Comparison of ENCODE assay signal across 31 cellular contexts in the genomic region with DNA sequence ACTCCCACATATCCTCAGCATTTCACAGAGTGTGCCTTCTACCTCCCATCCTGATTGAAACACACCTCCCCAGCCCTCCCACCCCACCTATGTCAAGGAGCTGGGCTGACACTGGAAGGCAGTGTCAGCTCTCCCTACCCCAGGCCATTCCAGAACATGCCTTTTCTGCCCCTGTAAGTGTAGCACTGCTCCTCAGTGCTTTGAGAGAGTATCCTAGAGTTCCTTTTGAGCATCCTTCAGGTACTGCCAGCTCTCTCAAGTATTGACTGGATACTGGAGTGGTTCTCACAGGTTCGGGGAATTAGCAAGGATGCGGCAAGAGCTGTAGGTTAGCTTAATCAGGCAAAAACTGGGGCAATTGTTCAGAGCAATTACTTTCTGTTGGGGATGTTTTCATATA. TPM values are rescaled to one million over a fixed set of nuclear protein-coding genes. Genes with fewer than 3 reads are reported as not detected.
"Had no signal": no experiment of that assay in that cellular context is flagged by ENCODE, and none has a peak within 500 bp of the region (broad histone marks: within the 10 kb centered on the region; RNA-seq: fewer than 3 reads in every experiment).

No MANE protein-coding gene starts in this region.

- H3K27ac ChIP-seq: neutrophil, psoas muscle, spleen had no signal

- DNase-seq: activated CD4-positive, alpha-beta memory T cell treated with anti-CD3 and anti-CD28 coated beads, Interleukin-2, amount 10 ng/mL, durations not matched to agents 7 days and 5 days; activated CD4-positive, alpha-beta T cell treated with anti-CD3 and anti-CD28 coated beads for 1 hour; activated CD4-positive, alpha-beta T cell treated with anti-CD3 and anti-CD28 coated beads, Interleukin-2, amount 10 ng/mL, durations not matched to agents 7 days and 5 days; activated CD8-positive, alpha-beta memory T cell treated with anti-CD3 and anti-CD28 coated beads, Interleukin-2, amount 50 U/mL, for 48 hours; activated gamma-delta T cell treated with Interleukin-2 at 50 U/mL for 16 hours; activated naive CD4-positive, alpha-beta T cell treated with anti-CD3 and anti-CD28 coated beads, Interleukin-2, amount 50 U/mL, for 16 hours; activated T-cell treated with anti-CD3 and anti-CD28 coated beads, Interleukin-2, amount 50 U/mL, for 4 hours; amygdala; central memory CD4-positive, alpha-beta T cell; foreskin fibroblast; head of caudate nucleus; hypothalamus; immature natural killer cell; kidney; left colon; mucosa of descending colon; nephron progenitor cell; psoas muscle; right cardiac atrium; spleen; stimulated activated naive CD4-positive, alpha-beta T cell treated with Interleukin-2 at 50 U/mL for 16 hours; T-helper 2 cell had no signal

- ATAC-seq: activated T-cell treated with anti-CD3 and anti-CD28 coated beads, Interleukin-2, amount 50 U/mL, for 4 hours; activated T-helper 17 cell treated with anti-CD3 and anti-CD28 coated beads, Interleukin-2, amount 50 U/mL, for 72 hours; psoas muscle; right cardiac atrium; WTC11 had no signal

- H3K4me1 ChIP-seq: psoas muscle, spleen had no signal

- FAIRE-seq: endothelial cell of umbilical vein, kidney had no signal

- H3K9me3 ChIP-seq: mucosa of descending colon, neutrophil, psoas muscle, spleen had no signal

- H3K4me3 ChIP-seq: breast epithelium, mucosa of descending colon, psoas muscle, spleen had no signal

- H3K36me3 ChIP-seq: breast epithelium, neutrophil, spleen had no signal

- H3K27me3 ChIP-seq: breast epithelium, spleen had no signal

RNA-seq across cellular contexts. Expression of a gene that starts 21.8 kb away (rescaled TPM):
- total RNA-seq: activated CD4-positive, alpha-beta T cell treated with anti-CD3 and anti-CD28 coated beads, Interleukin-2, amount 10 ng/mL, durations not matched to agents 7 days and 5 days; activated T-helper 17 cell treated with anti-CD3 and anti-CD28 coated beads, Interleukin-2, amount 50 U/mL, for 72 hours; osteocyte had no signal
- polyA plus RNA-seq: endothelial cell of umbilical vein had no signal

RNA-seq across cellular contexts. Expression of a gene that starts 40.5 kb away (rescaled TPM):
- total RNA-seq: activated CD4-positive, alpha-beta memory T cell treated with anti-CD3 and anti-CD28 coated beads, Interleukin-2, amount 10 ng/mL, durations not matched to agents 7 days and 5 days; activated CD4-positive, alpha-beta T cell treated with anti-CD3 and anti-CD28 coated beads, Interleukin-2, amount 10 ng/mL, durations not matched to agents 7 days and 5 days; activated T-cell treated with anti-CD3 and anti-CD28 coated beads, Interleukin-2, amount 50 U/mL, for 4 hours; activated T-helper 17 cell treated with anti-CD3 and anti-CD28 coated beads, Interleukin-2, amount 50 U/mL, for 72 hours; breast epithelium; endothelial cell of umbilical vein; lower leg skin; mesenteric fat pad; osteocyte; psoas muscle; right cardiac atrium; urinary bladder; WTC11 had no signal
- polyA plus RNA-seq: endothelial cell of umbilical vein, immature natural killer cell, psoas muscle, right cardiac atrium, urinary bladder had no signal
